ENCODE assay signal across 1 cellular context in the genomic region with DNA sequence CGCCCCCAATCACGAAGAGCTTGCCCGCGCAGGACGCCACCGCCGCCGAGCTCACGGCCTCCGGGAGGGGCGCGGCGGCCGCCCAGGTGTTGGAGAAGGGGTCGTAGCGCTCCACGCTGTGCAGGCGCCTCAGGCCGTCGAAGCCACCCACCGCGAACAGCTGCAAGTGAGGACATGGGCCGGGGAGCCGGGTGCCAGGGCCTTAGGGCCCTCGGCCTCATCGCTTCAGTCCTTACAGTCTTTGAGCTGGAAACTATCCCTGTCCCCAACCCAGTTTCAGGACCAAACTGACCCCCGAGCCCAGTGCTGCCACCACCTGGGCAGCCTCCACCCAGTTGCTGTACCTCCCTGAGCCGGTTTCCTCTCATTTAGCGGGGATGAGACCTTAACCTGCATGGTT.
TF ChIP-seq lines count a peak whose summit lies in the region.

No MANE protein-coding gene starts in this region.

TF ChIP-seq in HepG2, 621 proteins besides CTCF, POLR2A, EP300 and RAD21:
- TF ChIP-seq, protein P1, sequence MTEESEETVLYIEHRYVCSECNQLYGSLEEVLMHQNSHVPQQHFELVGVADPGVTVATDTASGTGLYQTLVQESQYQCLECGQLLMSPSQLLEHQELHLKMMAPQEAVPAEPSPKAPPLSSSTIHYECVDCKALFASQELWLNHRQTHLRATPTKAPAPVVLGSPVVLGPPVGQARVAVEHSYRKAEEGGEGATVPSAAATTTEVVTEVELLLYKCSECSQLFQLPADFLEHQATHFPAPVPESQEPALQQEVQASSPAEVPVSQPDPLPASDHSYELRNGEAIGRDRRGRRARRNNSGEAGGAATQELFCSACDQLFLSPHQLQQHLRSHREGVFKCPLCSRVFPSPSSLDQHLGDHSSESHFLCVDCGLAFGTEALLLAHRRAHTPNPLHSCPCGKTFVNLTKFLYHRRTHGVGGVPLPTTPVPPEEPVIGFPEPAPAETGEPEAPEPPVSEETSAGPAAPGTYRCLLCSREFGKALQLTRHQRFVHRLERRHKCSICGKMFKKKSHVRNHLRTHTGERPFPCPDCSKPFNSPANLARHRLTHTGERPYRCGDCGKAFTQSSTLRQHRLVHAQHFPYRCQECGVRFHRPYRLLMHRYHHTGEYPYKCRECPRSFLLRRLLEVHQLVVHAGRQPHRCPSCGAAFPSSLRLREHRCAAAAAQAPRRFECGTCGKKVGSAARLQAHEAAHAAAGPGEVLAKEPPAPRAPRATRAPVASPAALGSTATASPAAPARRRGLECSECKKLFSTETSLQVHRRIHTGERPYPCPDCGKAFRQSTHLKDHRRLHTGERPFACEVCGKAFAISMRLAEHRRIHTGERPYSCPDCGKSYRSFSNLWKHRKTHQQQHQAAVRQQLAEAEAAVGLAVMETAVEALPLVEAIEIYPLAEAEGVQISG (CRISPR knock-in tag; IDR thresholded peaks at IDR 0.05), result 0 out of 2 replicates have a peak, but pooled peaks have one; percentile 16
- peak; percentile 38; the same call in 1 of the 2 replicates for TF ChIP-seq ZNF768 (CRISPR knock-in tag; IDR thresholded peaks at IDR 0.05)
- TF ChIP-seq JARID2 (CRISPR knock-in tag; IDR thresholded peaks at IDR 0.05; ENCODE audit: insufficient replicate concordance), result no peak
- TF ChIP-seq ZNF567 (CRISPR knock-in tag; IDR thresholded peaks at IDR 0.05; ENCODE audit: borderline replicate concordance), result no peak
- TF ChIP-seq PITX1 (CRISPR knock-in tag; IDR thresholded peaks at IDR 0.05), result no peak
- no peak for TF ChIP-seq ZNF180 (CRISPR knock-in tag; IDR thresholded peaks at IDR 0.05; ENCODE audit: borderline replicate concordance, low read depth)
- TF ChIP-seq ZNF441 (CRISPR knock-in tag; IDR thresholded peaks at IDR 0.05; ENCODE audit: borderline replicate concordance), result no peak
- TF ChIP-seq, protein P2, sequence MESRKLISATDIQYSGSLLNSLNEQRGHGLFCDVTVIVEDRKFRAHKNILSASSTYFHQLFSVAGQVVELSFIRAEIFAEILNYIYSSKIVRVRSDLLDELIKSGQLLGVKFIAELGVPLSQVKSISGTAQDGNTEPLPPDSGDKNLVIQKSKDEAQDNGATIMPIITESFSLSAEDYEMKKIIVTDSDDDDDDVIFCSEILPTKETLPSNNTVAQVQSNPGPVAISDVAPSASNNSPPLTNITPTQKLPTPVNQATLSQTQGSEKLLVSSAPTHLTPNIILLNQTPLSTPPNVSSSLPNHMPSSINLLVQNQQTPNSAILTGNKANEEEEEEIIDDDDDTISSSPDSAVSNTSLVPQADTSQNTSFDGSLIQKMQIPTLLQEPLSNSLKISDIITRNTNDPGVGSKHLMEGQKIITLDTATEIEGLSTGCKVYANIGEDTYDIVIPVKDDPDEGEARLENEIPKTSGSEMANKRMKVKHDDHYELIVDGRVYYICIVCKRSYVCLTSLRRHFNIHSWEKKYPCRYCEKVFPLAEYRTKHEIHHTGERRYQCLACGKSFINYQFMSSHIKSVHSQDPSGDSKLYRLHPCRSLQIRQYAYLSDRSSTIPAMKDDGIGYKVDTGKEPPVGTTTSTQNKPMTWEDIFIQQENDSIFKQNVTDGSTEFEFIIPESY (CRISPR knock-in tag; IDR thresholded peaks at IDR 0.05), result peak; percentile 18; the same call in 1 of the 2 replicates
- TF ChIP-seq, protein P3, sequence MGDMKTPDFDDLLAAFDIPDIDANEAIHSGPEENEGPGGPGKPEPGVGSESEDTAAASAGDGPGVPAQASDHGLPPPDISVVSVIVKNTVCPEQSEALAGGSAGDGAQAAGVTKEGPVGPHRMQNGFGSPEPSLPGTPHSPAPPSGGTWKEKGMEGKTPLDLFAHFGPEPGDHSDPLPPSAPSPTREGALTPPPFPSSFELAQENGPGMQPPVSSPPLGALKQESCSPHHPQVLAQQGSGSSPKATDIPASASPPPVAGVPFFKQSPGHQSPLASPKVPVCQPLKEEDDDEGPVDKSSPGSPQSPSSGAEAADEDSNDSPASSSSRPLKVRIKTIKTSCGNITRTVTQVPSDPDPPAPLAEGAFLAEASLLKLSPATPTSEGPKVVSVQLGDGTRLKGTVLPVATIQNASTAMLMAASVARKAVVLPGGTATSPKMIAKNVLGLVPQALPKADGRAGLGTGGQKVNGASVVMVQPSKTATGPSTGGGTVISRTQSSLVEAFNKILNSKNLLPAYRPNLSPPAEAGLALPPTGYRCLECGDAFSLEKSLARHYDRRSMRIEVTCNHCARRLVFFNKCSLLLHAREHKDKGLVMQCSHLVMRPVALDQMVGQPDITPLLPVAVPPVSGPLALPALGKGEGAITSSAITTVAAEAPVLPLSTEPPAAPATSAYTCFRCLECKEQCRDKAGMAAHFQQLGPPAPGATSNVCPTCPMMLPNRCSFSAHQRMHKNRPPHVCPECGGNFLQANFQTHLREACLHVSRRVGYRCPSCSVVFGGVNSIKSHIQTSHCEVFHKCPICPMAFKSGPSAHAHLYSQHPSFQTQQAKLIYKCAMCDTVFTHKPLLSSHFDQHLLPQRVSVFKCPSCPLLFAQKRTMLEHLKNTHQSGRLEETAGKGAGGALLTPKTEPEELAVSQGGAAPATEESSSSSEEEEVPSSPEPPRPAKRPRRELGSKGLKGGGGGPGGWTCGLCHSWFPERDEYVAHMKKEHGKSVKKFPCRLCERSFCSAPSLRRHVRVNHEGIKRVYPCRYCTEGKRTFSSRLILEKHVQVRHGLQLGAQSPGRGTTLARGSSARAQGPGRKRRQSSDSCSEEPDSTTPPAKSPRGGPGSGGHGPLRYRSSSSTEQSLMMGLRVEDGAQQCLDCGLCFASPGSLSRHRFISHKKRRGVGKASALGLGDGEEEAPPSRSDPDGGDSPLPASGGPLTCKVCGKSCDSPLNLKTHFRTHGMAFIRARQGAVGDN (CRISPR knock-in tag; IDR thresholded peaks at IDR 0.05), result peak; percentile 22; the same call in 1 of the 2 replicates
- peak; percentile 34 for TF ChIP-seq STAG1 (CRISPR knock-in tag; IDR thresholded peaks at IDR 0.05)
- no peak for TF ChIP-seq ZNF563 (CRISPR knock-in tag; IDR thresholded peaks at IDR 0.05)
